Comparison of ENCODE assay signal across 21 cellular contexts in genomic region chr20:19000071-19000470, GRCh38.
"Had no signal": no experiment of that assay in that cellular context is flagged by ENCODE, and none has a peak within 500 bp of the region (broad histone marks: within the 10 kb centered on the region; RNA-seq: fewer than 3 reads in every experiment).

No MANE protein-coding gene starts in this region.

- H3K27ac ChIP-seq: colonic mucosa, epithelial cell of prostate, esophagus squamous epithelium, foreskin keratinocyte, gastroesophageal sphincter, heart left ventricle, hepatocyte, left lung, lower lobe of right lung had no signal

- H3K27me3 ChIP-seq: colonic mucosa, esophagus squamous epithelium, foreskin keratinocyte, gastroesophageal sphincter, heart left ventricle, hepatocyte, left lung had no signal

- DNase-seq: colonic mucosa; cortex of kidney; effector CD8-positive, alpha-beta T cell; effector memory CD8-positive, alpha-beta T cell; endodermal cell; erythroblast; esophagus squamous epithelium; foreskin keratinocyte; heart left ventricle; hypothalamus; immature natural killer cell; left cardiac atrium; left lung; left ventricle myocardium superior; lower lobe of right lung; mesenchymal stem cell; naive thymus-derived CD4-positive, alpha-beta T cell had no signal

- H3K9me3 ChIP-seq: colonic mucosa, esophagus squamous epithelium, gastroesophageal sphincter, heart left ventricle, lower lobe of right lung had no signal

- H3K4me3 ChIP-seq: colonic mucosa, esophagus squamous epithelium, gastroesophageal sphincter, heart left ventricle, hepatocyte, left lung, lower lobe of right lung had no signal

- H3K79me2 ChIP-seq: hepatocyte had no signal

- H3K4me2 ChIP-seq: hepatocyte had no signal

- H2AFZ ChIP-seq: hepatocyte had no signal

- ATAC-seq: effector memory CD8-positive, alpha-beta T cell; esophagus mucosa; foreskin keratinocyte; gastroesophageal sphincter; heart left ventricle; left cardiac atrium; left lung; left ventricle myocardium superior; lower lobe of right lung; naive thymus-derived CD4-positive, alpha-beta T cell had no signal

- H3K4me1 ChIP-seq: colonic mucosa, esophagus squamous epithelium, foreskin keratinocyte, gastroesophageal sphincter, heart left ventricle, left lung, lower lobe of right lung had no signal

- H3K36me3 ChIP-seq: colonic mucosa, esophagus squamous epithelium, gastroesophageal sphincter, heart left ventricle, left lung, lower lobe of right lung had no signal
